In genomic region chr4:52712172-52712990, GRCh38 we compare ENCODE assay signal across 8 cellular contexts. TPM values are rescaled to one million over a fixed set of nuclear protein-coding genes. Genes with fewer than 3 reads are reported as not detected.
DNase-seq lines count a peak whose midpoint lies in the region; TF ChIP-seq lines count a peak whose summit lies in the region.

No MANE protein-coding gene starts in this region.

- peaks cover 5% of the 10 kb centered on the region for H3K79me1 ChIP-seq in H9 (ENCODE audit: insufficient read depth, low read depth, low read length, poor library complexity, severe bottlenecking)

- peaks cover 15% of the 10 kb centered on the region for H3K4me1 ChIP-seq in H9 (ENCODE audit: insufficient read depth, low read length)
- peaks cover 23 to 45% (median 37%) of the 10 kb centered on the region in 4 donors for H3K4me1 ChIP-seq in stomach

- no peak overlapping the region for H4K91ac ChIP-seq in H9 (ENCODE audit: insufficient read length, low read depth, low read length)

- H3K27me3 Mint-ChIP-seq in H9 (ENCODE audit: low read depth) (peaks cover 5% of the 10 kb centered on the region), neural crest cell (ENCODE audit: low read depth) (peaks cover 24% of the 10 kb centered on the region)

- no CpG with 5 or more reads among the region's 86 CpGs for WGBS in H9 (ENCODE audit: extremely low coverage, insufficient read length, low lambda C conversion rate)
- WGBS in stomach, 5 donors: 0 to 1% (median 0%) methylated on average over 33 to 86 of the region's 86 CpGs

- no peak overlapping the region for H2BK120ac ChIP-seq in H9 (ENCODE audit: low read depth, low read length, poor library complexity, severe bottlenecking)

- peak; percentile 99 for DNase-seq in G401 (ENCODE audit: low spot score)
- DNase-seq in H9: peak; percentile 98
- peak; percentile 93 for DNase-seq in M059J (ENCODE audit: low read depth)
- DNase-seq in SHP77 treated with DMSO at 0.1 percent for 48 hours (lab: John Stamatoyannopoulos, UW): peak; percentile 95
- peak; percentile 95 for DNase-seq in activated gamma-delta T cell treated with anti-CD3 and anti-CD28 coated beads, Interleukin-2, amount 50 U/mL, for 16 hours (ENCODE audit: low read depth)
- peak; percentile 97 for DNase-seq in fibroblast of villous mesenchyme (ENCODE audit: low read depth)
- DNase-seq in neural crest cell (ENCODE audit: low read depth, low spot score): peak; percentile 96
- peak; percentile 99 for DNase-seq in stomach

- H3K36me3 Mint-ChIP-seq in H9 (ENCODE audit: insufficient read depth in 1 of 3, low read depth in 3 of 3) (peaks cover 35 to 43% (median 41%) of the 10 kb centered on the region in 3 experiments), neural crest cell (ENCODE audit: low read depth) (peaks cover 26% of the 10 kb centered on the region)

- TF ChIP-seq POLR2A in stomach (IDR thresholded peaks at IDR 0.05): peak in 2 of 4 donors; percentile 59 to 75

- peak overlapping the region; percentile 86 for H3K9ac ChIP-seq in H9 (ENCODE audit: extremely low read depth, insufficient read length, low read length)

- peak overlapping the region; percentile 91 to 93 for H3K4me3 Mint-ChIP-seq in H9
- peak overlapping the region; percentile 97 for H3K4me3 Mint-ChIP-seq in neural crest cell

- H2AK5ac ChIP-seq in H9 (ENCODE audit: insufficient read length, low read length): no peak overlapping the region

- peaks cover 17% of the 10 kb centered on the region for H3K23me2 ChIP-seq in H9 (ENCODE audit: insufficient read length, low read depth, low read length, poor library complexity, severe bottlenecking)

- in situ Hi-C loops in G401 (cut with HindIII; ENCODE audit: low sequenced_read_pairs): no loop called here

- H3K79me2 ChIP-seq in H9 (ENCODE audit: insufficient read depth, low read length): peaks cover 9% of the 10 kb centered on the region; the same call in 1 of the 2 replicates

- H3K36me3 ChIP-seq in stomach: peaks cover 0 to 39% (median 25%) of the 10 kb centered on the region in 4 donors

- no peak overlapping the region for H3K27ac ChIP-seq in H9 (ENCODE audit: insufficient read length, low read depth, low read length)
- peak overlapping the region; percentile 95 to 99 (median 98) for H3K27ac ChIP-seq in stomach

- H3K14ac ChIP-seq in H9 (ENCODE audit: insufficient read depth, low read length): peak overlapping the region; percentile 88

- H3K9me3 ChIP-seq in H9 (ENCODE audit: control insufficient read depth, low read depth, low read length): no peaks in the 10 kb centered on the region
- H3K9me3 ChIP-seq in stomach: no peaks in the 10 kb centered on the region

- H3K27me3 ChIP-seq in H9 (ENCODE audit: insufficient read depth, low read length) (no peaks in the 10 kb centered on the region), stomach (no peaks in the 10 kb centered on the region)

- H2BK12ac ChIP-seq in H9 (ENCODE audit: insufficient read length, low read depth, low read length): no peak overlapping the region

- peak overlapping the region; percentile 99 for H3K4me2 ChIP-seq in H9 (ENCODE audit: insufficient read depth, insufficient read length, low read length)

- H4K20me1 ChIP-seq in H9 (ENCODE audit: control insufficient read depth, insufficient read depth, insufficient read length): no peaks in the 10 kb centered on the region

- H3K27ac Mint-ChIP-seq in H9 (peak overlapping the region; percentile 88 to 98 (median 90)), neural crest cell (ENCODE audit: unreplicated experiment) (peak overlapping the region; percentile 95)

- no peak overlapping the region for H4K5ac ChIP-seq in H9 (ENCODE audit: insufficient read length, low read depth, low read length)

- TF ChIP-seq CTCF in H9 (conservative IDR thresholded peaks at IDR 0.05): no peak
- no peak for TF ChIP-seq CTCF in fibroblast of villous mesenchyme (IDR thresholded peaks at IDR 0.05; ENCODE audit: insufficient read depth, low read depth, low read length)
- no peak for TF ChIP-seq CTCF in neural crest cell (conservative IDR thresholded peaks at IDR 0.05)
- TF ChIP-seq CTCF in stomach (IDR thresholded peaks at IDR 0.05): no peak

- H3K9me3 Mint-ChIP-seq in H9 (no peaks in the 10 kb centered on the region), neural crest cell (no peaks in the 10 kb centered on the region)

- no peak overlapping the region for H3K56ac ChIP-seq in H9 (ENCODE audit: insufficient read length, low read depth, low read length)

- H2AFZ ChIP-seq in H9 (ENCODE audit: low read length): no peak overlapping the region

- H4K8ac ChIP-seq in H9 (replicated peaks; ENCODE audit: insufficient read length, low read depth, low read length): no peak overlapping the region

- H3K23ac ChIP-seq in H9 (ENCODE audit: insufficient read length, low read depth, low read length): no peak overlapping the region

- no peak overlapping the region; the same call in 1 of the 2 replicates for H3K4ac ChIP-seq in H9 (ENCODE audit: low read depth, low read length)

- H2BK15ac ChIP-seq in H9 (ENCODE audit: low read depth, low read length): no peak overlapping the region

- H3K18ac ChIP-seq in H9 (ENCODE audit: insufficient read length, low read depth, low read length): peak overlapping the region; percentile 59

- TF ChIP-seq EP300 in stomach (IDR thresholded peaks at IDR 0.05): no peak

- H3K4me1 Mint-ChIP-seq in H9: peaks cover 42 to 50% of the 10 kb centered on the region in 2 experiments
- H3K4me1 Mint-ChIP-seq in neural crest cell: peaks cover 29% of the 10 kb centered on the region

- H3K4me3 ChIP-seq in fibroblast of villous mesenchyme (ENCODE audit: low read depth, low read length) (peak overlapping the region; percentile 78), stomach (peak overlapping the region; percentile 71 to 96 (median 84))

- no peak overlapping the region for H3T11ph ChIP-seq in H9 (ENCODE audit: low read length)

- H2BK20ac ChIP-seq in H9 (ENCODE audit: low read depth, low read length, poor library complexity, severe bottlenecking): no peak overlapping the region

- H2BK5ac ChIP-seq in H9 (ENCODE audit: insufficient read length, low read length): no peak overlapping the region

- intact Hi-C loops in stomach (cut with DNase I; ENCODE audit: low total_unique reads): loop anchor here (10.0 kb wide), 1 partner anchor 48 kb away; no protein-coding TSS in a partner anchor

RNA-seq across cellular contexts. Expression of gene ERVMER34-1, which starts 38.8 kb away (rescaled TPM):
- not detected in 2 replicates for total RNA-seq in G401 (2014; rRNA removed; shearing (Covaris generic))
- total RNA-seq in H9 (2021) (14.4 and 15.5 TPM in 2 replicates), fibroblast of villous mesenchyme (under 0.01 and 0.32 TPM in 2 replicates), neural crest cell (3.2 and 3.3 TPM in 2 replicates), stomach (1 to 10 TPM in 1 of 5 donors, under 1 TPM in 1, not detected in 3; 0.37 to 3.0 TPM)
- not detected in 2 replicates for total RNA-seq in M059J (2014; rRNA removed; shearing (Covaris generic))
- under 1 TPM in 2 of 3 donors, not detected in 1; 0.30 to 0.62 TPM for polyA plus RNA-seq in stomach

RNA-seq across cellular contexts. Expression of gene USP46, which starts 53.3 kb away (rescaled TPM):
- 11.5 and 13.0 TPM in 2 replicates for total RNA-seq in G401 (2014; rRNA removed; shearing (Covaris generic))
- total RNA-seq in H9 (2021) (53.6 and 59.8 TPM in 2 replicates), fibroblast of villous mesenchyme (13.5 and 19.4 TPM in 2 replicates), neural crest cell (34.0 and 41.1 TPM in 2 replicates), stomach (10 to 100 TPM in 3 of 5 donors, 1 to 10 TPM in 2; 2.7 to 36.5 (median 24.8) TPM)
- total RNA-seq in M059J (2014; rRNA removed; shearing (Covaris generic)): 5.2 and 11.4 TPM in 2 replicates
- 1 to 10 TPM; 3.2 to 6.4 (median 5.8) TPM for polyA plus RNA-seq in stomach
